10 cellular contexts compared by ENCODE assay signal in the genomic region with DNA sequence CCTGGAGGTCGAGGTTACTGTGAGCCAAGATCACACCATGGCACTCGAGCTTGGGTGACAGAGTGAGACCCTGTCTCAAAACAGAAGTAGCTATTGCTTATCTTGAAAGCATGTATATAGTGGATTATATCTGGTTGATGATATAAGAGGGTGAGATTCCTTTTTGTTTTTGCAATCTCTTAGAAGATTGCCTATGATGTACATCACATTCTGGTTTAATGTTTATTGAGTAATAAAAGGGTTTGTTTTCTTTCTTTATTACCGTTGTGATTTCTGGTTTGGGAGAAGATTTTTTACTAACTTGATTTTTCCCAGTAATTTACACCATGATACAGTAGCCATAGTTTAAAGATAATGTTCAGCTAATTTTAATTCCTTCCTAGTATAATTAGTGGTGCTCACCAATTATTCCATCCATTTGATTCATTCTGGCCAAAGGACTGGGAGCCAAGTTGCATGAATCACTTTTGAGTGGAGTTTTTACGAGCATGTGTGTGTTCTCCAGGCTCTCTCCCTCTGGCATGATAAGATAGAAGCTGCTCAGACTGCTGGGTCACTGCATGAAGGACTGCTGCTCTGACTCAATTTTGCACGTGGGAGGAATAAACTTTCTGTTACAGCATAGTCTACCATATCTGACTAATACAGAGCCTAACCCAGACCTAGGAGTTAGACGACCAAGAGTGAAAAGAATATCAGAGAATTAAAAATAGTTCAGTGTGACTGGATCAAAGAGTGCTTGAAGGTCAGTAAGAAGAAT. TPM values are rescaled to one million over a fixed set of nuclear protein-coding genes. Genes with fewer than 3 reads are reported as not detected.
DNase-seq lines count a peak whose midpoint lies in the region; ATAC-seq, FAIRE-seq and TF ChIP-seq lines count a peak whose summit lies in the region.
"Had no signal": no experiment of that assay in that cellular context is flagged by ENCODE, and none has a peak within 500 bp of the region (broad histone marks: within the 10 kb centered on the region; RNA-seq: fewer than 3 reads in every experiment).

No MANE protein-coding gene starts in this region.

- POLR2A ChIA-PET in BJ (lab: Charles Lee) (no interaction called here), endothelial cell of umbilical vein (lab: Charles Lee) (no interaction called here)

- H2AFZ ChIP-seq in endothelial cell of umbilical vein (ENCODE audit: low read depth, low read length): no peak overlapping the region

- H3K4me3 ChIP-seq in BJ (ENCODE audit: low read depth, low read length) (no peak overlapping the region), LNCaP clone FGC (ENCODE audit: low read depth, low read length) (no peak overlapping the region), endothelial cell of umbilical vein (replicated peaks in 1 of 3; ENCODE audit: insufficient read depth in 1 of 3, low read depth in 1 of 3, low read length in 3 of 3) (no peak overlapping the region)

- H3K9ac ChIP-seq in endothelial cell of umbilical vein (replicated peaks; ENCODE audit: extremely low read depth, insufficient read depth, low read length): peak overlapping the region; percentile 34

- H3K36me3 ChIP-seq in BJ (ENCODE audit: control insufficient read depth, insufficient read depth, low read length) (no peaks in the 10 kb centered on the region), endothelial cell of umbilical vein (ENCODE audit: control insufficient read depth in 2 of 2, extremely low read depth in 1 of 2, insufficient read depth in 2 of 2, low read length in 2 of 2) (no peaks in the 10 kb centered on the region)

- intact Hi-C loops in endothelial cell of umbilical vein (cut with micrococcal nuclease): loop anchor here (2.0 kb wide), 1 partner anchor 13 kb away; no protein-coding TSS in a partner anchor

- ATAC-seq in GM18873 (IDR thresholded peaks at IDR 0.05; ENCODE audit: low FRiP score, unreplicated experiment) (no peak), GM18502 (IDR thresholded peaks at IDR 0.05; ENCODE audit: poor library complexity, unreplicated experiment) (no peak)

- no peaks in the 10 kb centered on the region for H3K9me1 ChIP-seq in endothelial cell of umbilical vein (replicated peaks; ENCODE audit: control insufficient read depth, extremely low read depth, insufficient read depth, low read length)

- no peak for TF ChIP-seq POLR2A in endothelial cell of umbilical vein (IDR thresholded peaks at IDR 0.05; ENCODE audit: low read depth, low read length)

- H3K4me1 ChIP-seq in endothelial cell of umbilical vein (ENCODE audit: control insufficient read depth, extremely low read depth, insufficient read depth, low read length): peaks cover 36% of the 10 kb centered on the region

- TF ChIP-seq CTCF in BJ (IDR thresholded peaks at IDR 0.05; ENCODE audit: insufficient read depth, low read depth, low read length) (no peak), LNCaP clone FGC (IDR thresholded peaks at IDR 0.05; ENCODE audit: control insufficient read depth, extremely low read depth, insufficient read depth) (no peak), endothelial cell of umbilical vein (IDR thresholded peaks at IDR 0.05; ENCODE audit: extremely low read depth in 1 of 2, insufficient read depth in 1 of 2, low read depth in 1 of 2, low read length in 2 of 2) (no peak)

- peak overlapping the region; percentile 52 for H3K4me2 ChIP-seq in endothelial cell of umbilical vein (ENCODE audit: insufficient read depth, low read length)

- DNase-seq in BJ (ENCODE audit: low read depth): peak; percentile 97
- peak; percentile 87 for DNase-seq in LNCaP clone FGC (ENCODE audit: low read depth)
- peak; percentile 88 for DNase-seq in endothelial cell of umbilical vein (ENCODE audit: low read depth, low spot score)
- peak; percentile 90 for DNase-seq in myocyte (ENCODE audit: low read depth)
- no peak for DNase-seq in NOMO-1 treated with DMSO at 0.1 percent for 48 hours (lab: John Stamatoyannopoulos, UW; ENCODE audit: unreplicated experiment)
- DNase-seq in NCI-H146 (lab: John Stamatoyannopoulos, UW): no peak
- DNase-seq: stimulated activated CD4-positive, alpha-beta T cell treated with anti-CD3 and anti-CD28 coated beads, Interleukin-15, amount 100 ng/mL, for 24 hours had no signal

- no peaks in the 10 kb centered on the region for H3K9me3 ChIP-seq in endothelial cell of umbilical vein (replicated peaks; ENCODE audit: control insufficient read depth, insufficient read depth, low read length)

- no peaks in the 10 kb centered on the region for H3K79me2 ChIP-seq in endothelial cell of umbilical vein (ENCODE audit: control insufficient read depth, insufficient read depth, low read length)

- BruUV-seq in endothelial cell of umbilical vein (replicated peaks; lab: Mats Ljungman, UMichigan): no TSS peak

- no peaks in the 10 kb centered on the region for H3K27me3 ChIP-seq in BJ (ENCODE audit: control insufficient read depth, insufficient read depth, low read length)
- no peaks in the 10 kb centered on the region for H3K27me3 ChIP-seq in endothelial cell of umbilical vein (ENCODE audit: control insufficient read depth in 2 of 2, insufficient read depth in 2 of 2, low read length in 2 of 2)

- dilution Hi-C loops in endothelial cell of umbilical vein (cut with MboI; ENCODE audit: extremely low pct_ligation_motif_present, low sequenced_read_pairs): no loop called here

- peak overlapping the region; percentile 40 for H3K27ac ChIP-seq in endothelial cell of umbilical vein (ENCODE audit: insufficient read depth, low read depth, low read length)

- FAIRE-seq in endothelial cell of umbilical vein (lab: Jason Lieb, UNC): peak; percentile 42
- FAIRE-seq: GM18507 had no signal

- CTCF ChIA-PET in BJ (lab: Yijun Ruan, JAX) (interaction anchor here (1.1 to 1.5 kb wide), 3 partner anchors 9 to 151 kb away, joined by 3 to 5 read pairs (median 3); no protein-coding TSS in a partner anchor), endothelial cell of umbilical vein (lab: Charles Lee) (interaction anchor here (1.2 kb wide), 1 partner anchor 45 kb away, joined by 4 read pairs; no protein-coding TSS in a partner anchor)

- no peaks in the 10 kb centered on the region for H4K20me1 ChIP-seq in endothelial cell of umbilical vein (replicated peaks; ENCODE audit: control insufficient read depth, extremely low read depth, insufficient read depth, low read length)

TF ChIP-seq in endothelial cell of umbilical vein, 7 proteins besides CTCF, POLR2A, EP300 and RAD21:
- TF ChIP-seq GATA2 (IDR thresholded peaks at IDR 0.05; ENCODE audit: insufficient read depth, insufficient read length, low read depth, low read length) (peak; percentile 59), FOS (IDR thresholded peaks at IDR 0.05; ENCODE audit: borderline replicate concordance, insufficient read depth, low read length) (peak; percentile 80), JUN (IDR thresholded peaks at IDR 0.05; ENCODE audit: borderline replicate concordance, insufficient read depth, insufficient read length, low read depth) (peak; percentile 24), POLR2AphosphoS5 (IDR thresholded peaks at IDR 0.05; ENCODE audit: insufficient read depth, low read depth, low read length) (peak; percentile 15), MYC (IDR thresholded peaks at IDR 0.05; ENCODE audit: low read depth, low read length) (no peak), EZH2 (IDR thresholded peaks at IDR 0.05; ENCODE audit: borderline replicate concordance, low read depth, low read length, severe bottlenecking) (no peak)
- TF ChIP-seq, protein P1, sequence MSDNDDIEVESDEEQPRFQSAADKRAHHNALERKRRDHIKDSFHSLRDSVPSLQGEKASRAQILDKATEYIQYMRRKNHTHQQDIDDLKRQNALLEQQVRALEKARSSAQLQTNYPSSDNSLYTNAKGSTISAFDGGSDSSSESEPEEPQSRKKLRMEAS (IDR thresholded peaks at IDR 0.05; ENCODE audit: insufficient read depth, insufficient read length): no peak

RNA-seq across cellular contexts. Expression of a gene that starts 13.5 kb away (rescaled TPM):
- polyA plus RNA-seq in BJ (2011; rRNA removed): 4.6 and 12.6 TPM in 2 replicates
- polyA minus RNA-seq in BJ (2011; rRNA and poly(A)+ RNA removed): 3.7 and 3.8 TPM in 2 replicates
- total RNA-seq in endothelial cell of umbilical vein: 33.0 and 42.2 TPM in 2 replicates
- 8.3 and 13.3 TPM in 2 replicates for polyA plus RNA-seq in endothelial cell of umbilical vein
- polyA plus RNA-seq in endothelial cell of umbilical vein (2011; cell fraction: cytosol; rRNA removed): 10.7 and 12.2 TPM in 2 replicates
- polyA plus RNA-seq in endothelial cell of umbilical vein (2011; cell fraction: nucleus; rRNA removed): 4.8 and 9.6 TPM in 2 replicates
- polyA plus RNA-seq in endothelial cell of umbilical vein (2012): 12.8 and 17.6 TPM in 2 replicates
- 11.2 and 12.1 TPM in 2 replicates for polyA minus RNA-seq in endothelial cell of umbilical vein
- polyA minus RNA-seq in endothelial cell of umbilical vein (2011; cell fraction: cytosol; rRNA and poly(A)+ RNA removed): 3.6 TPM
- polyA minus RNA-seq in endothelial cell of umbilical vein (2011; cell fraction: nucleus; rRNA and poly(A)+ RNA removed): 2.6 and 3.0 TPM in 2 replicates
- 9.4 and 14.8 TPM in 2 replicates for total RNA-seq in myocyte
- polyA plus RNA-seq in myocyte (2012): 3.5 TPM

Comparison
In these comparisons a context has a peak if more than half of its experiments do, and no peak if none do; other contexts are left out.
1. DNase-seq: peak in BJ (single experiment), LNCaP clone FGC (single experiment), endothelial cell of umbilical vein (single experiment) and myocyte (single experiment); none in NOMO-1 treated with DMSO at 0.1 percent for 48 hours (single experiment) and NCI-H146 (single experiment).